9 cellular contexts compared by ENCODE assay signal in genomic region chr3:126487151-126487771, GRCh38. TPM values are rescaled to one million over a fixed set of nuclear protein-coding genes. Genes with fewer than 3 reads are reported as not detected.
DNase-seq lines count a peak whose midpoint lies in the region; ATAC-seq and TF ChIP-seq lines count a peak whose summit lies in the region.
"Had no signal": no experiment of that assay in that cellular context is flagged by ENCODE, and none has a peak within 500 bp of the region (broad histone marks: within the 10 kb centered on the region; RNA-seq: fewer than 3 reads in every experiment).

No MANE protein-coding gene starts in this region.

- peak; percentile 77 for ATAC-seq in activated CD8-positive, alpha-beta T cell treated with anti-CD3 and anti-CD28 coated beads, Interleukin-2, amount 10 ng/mL, durations not matched to agents 7 days and 5 days
- ATAC-seq in GM18907 (IDR thresholded peaks at IDR 0.05; ENCODE audit: unreplicated experiment) (no peak), GM19467 (IDR thresholded peaks at IDR 0.05; ENCODE audit: unreplicated experiment) (no peak), HG02623 (IDR thresholded peaks at IDR 0.05; ENCODE audit: unreplicated experiment) (no peak), HG03025 (IDR thresholded peaks at IDR 0.05; ENCODE audit: low FRiP score, unreplicated experiment) (no peak)

- H3K4me3 Mint-ChIP-seq in activated CD8-positive, alpha-beta T cell treated with anti-CD3 and anti-CD28 coated beads, Interleukin-2, amount 10 ng/mL, durations not matched to agents 7 days and 5 days, result peak overlapping the region; percentile 38
- H3K4me3 Mint-ChIP-seq: nephron had no signal

- DNase-seq in AG09319 (ENCODE audit: extremely low read depth, low read depth) (no peak), KBM-7 (peak; percentile 80), iris pigment epithelial cell (ENCODE audit: low read depth) (peak; percentile 23)
- DNase-seq in activated CD8-positive, alpha-beta T cell treated with anti-CD3 and anti-CD28 coated beads, Interleukin-2, amount 10 ng/mL, durations not matched to agents 7 days and 5 days, result peak; percentile 42

- CTCF ChIA-PET in activated CD8-positive, alpha-beta T cell treated with anti-CD3 and anti-CD28 coated beads, Interleukin-2, amount 10 ng/mL, durations not matched to agents 7 days and 5 days (lab: Charles Lee), result no interaction called here

- no peaks in the 10 kb centered on the region for H3K9me3 Mint-ChIP-seq in activated CD8-positive, alpha-beta T cell treated with anti-CD3 and anti-CD28 coated beads, Interleukin-2, amount 10 ng/mL, durations not matched to agents 7 days and 5 days (ENCODE audit: insufficient read depth)
- H3K9me3 Mint-ChIP-seq: nephron had no signal

- in situ Hi-C loops in KBM-7 (cut with MboI; ENCODE audit: low pct_unique_long_range_greater_than_20kb, low sequenced_read_pairs), result no loop called here

- peak; percentile 5; the same call in 1 of the 2 replicates for TF ChIP-seq CTCF in AG09319 (IDR thresholded peaks at IDR 0.05; ENCODE audit: low read depth, low read length)

- POLR2A ChIA-PET in activated CD8-positive, alpha-beta T cell treated with anti-CD3 and anti-CD28 coated beads, Interleukin-2, amount 10 ng/mL, durations not matched to agents 7 days and 5 days (lab: Charles Lee), result interaction anchor here (1.4 kb wide), 1 partner anchor 11 kb away, joined by 4 read pairs; no protein-coding TSS in a partner anchor

- H3K36me3 Mint-ChIP-seq in activated CD8-positive, alpha-beta T cell treated with anti-CD3 and anti-CD28 coated beads, Interleukin-2, amount 10 ng/mL, durations not matched to agents 7 days and 5 days (ENCODE audit: low read depth), result no peaks in the 10 kb centered on the region

- H3K27me3 Mint-ChIP-seq in activated CD8-positive, alpha-beta T cell treated with anti-CD3 and anti-CD28 coated beads, Interleukin-2, amount 10 ng/mL, durations not matched to agents 7 days and 5 days (ENCODE audit: low read depth), result no peaks in the 10 kb centered on the region

- H3K4me1 Mint-ChIP-seq in activated CD8-positive, alpha-beta T cell treated with anti-CD3 and anti-CD28 coated beads, Interleukin-2, amount 10 ng/mL, durations not matched to agents 7 days and 5 days (ENCODE audit: low read depth), result peaks cover 14% of the 10 kb centered on the region

- peak overlapping the region; percentile 85 for H3K27ac Mint-ChIP-seq in activated CD8-positive, alpha-beta T cell treated with anti-CD3 and anti-CD28 coated beads, Interleukin-2, amount 10 ng/mL, durations not matched to agents 7 days and 5 days
- H3K27ac Mint-ChIP-seq: nephron had no signal

RNA-seq across cellular contexts. Expression of gene ZXDC, which starts 11.6 kb away (rescaled TPM):
- 10 to 100 TPM; 26.6 to 27.3 TPM for total RNA-seq in activated CD8-positive, alpha-beta T cell treated with anti-CD3 and anti-CD28 coated beads, Interleukin-2, amount 10 ng/mL, durations not matched to agents 7 days and 5 days

RNA-seq across cellular contexts. Expression of gene UROC1, which starts 30.3 kb away (rescaled TPM):
- total RNA-seq in activated CD8-positive, alpha-beta T cell treated with anti-CD3 and anti-CD28 coated beads, Interleukin-2, amount 10 ng/mL, durations not matched to agents 7 days and 5 days, result under 1 TPM in 1 of 2 experiments, not detected in 1; 0.13 TPM

RNA-seq across cellular contexts. Expression of gene CHST13, which starts 36.7 kb away (rescaled TPM):
- total RNA-seq in activated CD8-positive, alpha-beta T cell treated with anti-CD3 and anti-CD28 coated beads, Interleukin-2, amount 10 ng/mL, durations not matched to agents 7 days and 5 days, result not detected
